In the genomic region with DNA sequence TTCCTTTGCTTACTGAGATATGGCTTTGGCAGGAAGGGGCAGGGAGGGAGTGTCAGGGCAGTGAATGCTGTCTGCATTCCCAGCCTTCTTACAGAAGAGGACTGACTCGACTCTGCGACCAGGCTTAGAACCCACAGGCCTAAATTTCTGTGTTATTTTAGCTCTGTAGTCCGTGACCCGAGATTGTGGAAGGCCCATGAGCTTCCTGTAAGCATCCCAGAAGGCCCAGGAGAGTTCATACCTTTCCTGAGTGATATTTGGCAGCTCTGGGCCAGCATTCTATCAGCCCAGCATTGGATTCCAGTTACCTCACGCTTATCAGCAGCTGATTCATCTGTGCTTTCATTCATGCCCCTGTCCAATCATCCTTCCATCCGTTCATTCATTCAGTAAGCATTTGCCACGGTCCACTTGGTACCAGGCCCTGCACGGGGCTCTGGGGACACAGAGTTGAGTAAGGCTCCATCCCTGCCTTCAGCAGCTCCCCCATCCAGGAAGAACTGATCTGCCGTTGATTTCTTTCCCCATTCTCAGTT, we compare ENCODE assay signal across 1 cellular context.
TF ChIP-seq lines count a peak whose summit lies in the region.

No MANE protein-coding gene starts in this region.

TF ChIP-seq in GM23338, 12 proteins besides CTCF, POLR2A, EP300 and RAD21 (continued from another document):
- TF ChIP-seq, protein P1, sequence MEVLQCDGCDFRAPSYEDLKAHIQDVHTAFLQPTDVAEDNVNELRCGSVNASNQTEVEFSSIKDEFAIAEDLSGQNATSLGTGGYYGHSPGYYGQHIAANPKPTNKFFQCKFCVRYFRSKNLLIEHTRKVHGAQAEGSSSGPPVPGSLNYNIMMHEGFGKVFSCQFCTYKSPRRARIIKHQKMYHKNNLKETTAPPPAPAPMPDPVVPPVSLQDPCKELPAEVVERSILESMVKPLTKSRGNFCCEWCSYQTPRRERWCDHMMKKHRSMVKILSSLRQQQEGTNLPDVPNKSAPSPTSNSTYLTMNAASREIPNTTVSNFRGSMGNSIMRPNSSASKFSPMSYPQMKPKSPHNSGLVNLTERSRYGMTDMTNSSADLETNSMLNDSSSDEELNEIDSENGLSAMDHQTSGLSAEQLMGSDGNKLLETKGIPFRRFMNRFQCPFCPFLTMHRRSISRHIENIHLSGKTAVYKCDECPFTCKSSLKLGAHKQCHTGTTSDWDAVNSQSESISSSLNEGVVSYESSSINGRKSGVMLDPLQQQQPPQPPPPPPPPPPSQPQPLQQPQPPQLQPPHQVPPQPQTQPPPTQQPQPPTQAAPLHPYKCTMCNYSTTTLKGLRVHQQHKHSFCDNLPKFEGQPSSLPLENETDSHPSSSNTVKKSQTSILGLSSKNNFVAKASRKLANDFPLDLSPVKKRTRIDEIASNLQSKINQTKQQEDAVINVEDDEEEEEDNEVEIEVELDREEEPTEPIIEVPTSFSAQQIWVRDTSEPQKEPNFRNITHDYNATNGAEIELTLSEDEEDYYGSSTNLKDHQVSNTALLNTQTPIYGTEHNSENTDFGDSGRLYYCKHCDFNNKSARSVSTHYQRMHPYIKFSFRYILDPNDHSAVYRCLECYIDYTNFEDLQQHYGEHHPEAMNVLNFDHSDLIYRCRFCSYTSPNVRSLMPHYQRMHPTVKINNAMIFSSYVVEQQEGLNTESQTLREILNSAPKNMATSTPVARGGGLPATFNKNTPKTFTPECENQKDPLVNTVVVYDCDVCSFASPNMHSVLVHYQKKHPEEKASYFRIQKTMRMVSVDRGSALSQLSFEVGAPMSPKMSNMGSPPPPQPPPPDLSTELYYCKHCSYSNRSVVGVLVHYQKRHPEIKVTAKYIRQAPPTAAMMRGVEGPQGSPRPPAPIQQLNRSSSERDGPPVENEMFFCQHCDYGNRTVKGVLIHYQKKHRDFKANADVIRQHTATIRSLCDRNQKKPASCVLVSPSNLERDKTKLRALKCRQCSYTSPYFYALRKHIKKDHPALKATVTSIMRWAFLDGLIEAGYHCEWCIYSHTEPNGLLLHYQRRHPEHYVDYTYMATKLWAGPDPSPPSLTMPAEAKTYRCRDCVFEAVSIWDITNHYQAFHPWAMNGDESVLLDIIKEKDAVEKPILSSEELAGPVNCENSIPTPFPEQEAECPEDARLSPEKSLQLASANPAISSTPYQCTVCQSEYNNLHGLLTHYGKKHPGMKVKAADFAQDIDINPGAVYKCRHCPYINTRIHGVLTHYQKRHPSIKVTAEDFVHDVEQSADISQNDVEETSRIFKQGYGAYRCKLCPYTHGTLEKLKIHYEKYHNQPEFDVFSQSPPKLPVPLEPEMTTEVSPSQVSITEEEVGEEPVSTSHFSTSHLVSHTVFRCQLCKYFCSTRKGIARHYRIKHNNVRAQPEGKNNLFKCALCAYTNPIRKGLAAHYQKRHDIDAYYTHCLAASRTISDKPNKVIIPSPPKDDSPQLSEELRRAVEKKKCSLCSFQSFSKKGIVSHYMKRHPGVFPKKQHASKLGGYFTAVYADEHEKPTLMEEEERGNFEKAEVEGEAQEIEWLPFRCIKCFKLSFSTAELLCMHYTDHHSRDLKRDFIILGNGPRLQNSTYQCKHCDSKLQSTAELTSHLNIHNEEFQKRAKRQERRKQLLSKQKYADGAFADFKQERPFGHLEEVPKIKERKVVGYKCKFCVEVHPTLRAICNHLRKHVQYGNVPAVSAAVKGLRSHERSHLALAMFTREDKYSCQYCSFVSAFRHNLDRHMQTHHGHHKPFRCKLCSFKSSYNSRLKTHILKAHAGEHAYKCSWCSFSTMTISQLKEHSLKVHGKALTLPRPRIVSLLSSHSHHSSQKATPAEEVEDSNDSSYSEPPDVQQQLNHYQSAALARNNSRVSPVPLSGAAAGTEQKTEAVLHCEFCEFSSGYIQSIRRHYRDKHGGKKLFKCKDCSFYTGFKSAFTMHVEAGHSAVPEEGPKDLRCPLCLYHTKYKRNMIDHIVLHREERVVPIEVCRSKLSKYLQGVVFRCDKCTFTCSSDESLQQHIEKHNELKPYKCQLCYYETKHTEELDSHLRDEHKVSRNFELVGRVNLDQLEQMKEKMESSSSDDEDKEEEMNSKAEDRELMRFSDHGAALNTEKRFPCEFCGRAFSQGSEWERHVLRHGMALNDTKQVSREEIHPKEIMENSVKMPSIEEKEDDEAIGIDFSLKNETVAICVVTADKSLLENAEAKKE (CRISPR knock-in tag; IDR thresholded peaks at IDR 0.05), result no peak
- TF ChIP-seq NANOG (IDR thresholded peaks at IDR 0.05; ENCODE audit: borderline replicate concordance), result no peak
- no peak for TF ChIP-seq ZNF331 (CRISPR knock-in tag; IDR thresholded peaks at IDR 0.05; ENCODE audit: low read depth)
- TF ChIP-seq EZH2phosphoT487 (IDR thresholded peaks at IDR 0.05; ENCODE audit: unreplicated experiment), result no peak
- TF ChIP-seq POLR2AphosphoS5 (IDR thresholded peaks at IDR 0.05; ENCODE audit: low read depth), result no peak
TF ChIP-seq in GM23338: peak in this region for 0.
